ENCODE assay signal across 34 cellular contexts in the genomic region with DNA sequence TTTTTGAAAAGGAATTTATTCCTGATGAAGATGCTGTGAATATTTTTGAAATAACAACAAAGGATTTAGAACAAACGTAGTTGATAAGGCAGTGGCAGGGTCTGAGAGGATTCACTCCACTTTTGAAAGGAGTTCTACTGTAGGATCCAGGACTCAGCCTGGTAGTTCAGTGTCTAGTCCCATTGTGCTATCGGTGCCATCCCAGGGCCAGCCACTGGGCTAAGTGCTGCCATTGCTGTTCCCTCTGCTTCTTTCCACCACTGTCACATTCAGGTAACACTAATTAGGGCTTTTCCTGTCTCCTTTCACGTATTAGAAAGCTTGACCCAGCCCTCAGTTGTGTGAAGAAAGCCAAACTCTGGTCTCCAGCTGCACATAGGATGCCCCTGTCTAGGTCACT.
"Had no signal": no experiment of that assay in that cellular context is flagged by ENCODE, and none has a peak within 500 bp of the region (broad histone marks: within the 10 kb centered on the region; RNA-seq: fewer than 3 reads in every experiment).

No MANE protein-coding gene starts in this region.

- H3K27me3 ChIP-seq: adrenal gland, brain microvascular endothelial cell, breast epithelium had no signal

- H3K27me3 Mint-ChIP-seq: activated CD4-positive, alpha-beta memory T cell treated with anti-CD3 and anti-CD28 coated beads, Interleukin-2, amount 10 ng/mL, durations not matched to agents 7 days and 5 days; activated CD4-positive, alpha-beta T cell treated with anti-CD3 and anti-CD28 coated beads, Interleukin-2, amount 10 ng/mL, durations not matched to agents 7 days and 5 days; activated CD8-positive, alpha-beta memory T cell treated with anti-CD3 and anti-CD28 coated beads, Interleukin-2, amount 10 ng/mL, durations not matched to agents 7 days and 5 days; activated naive CD4-positive, alpha-beta T cell treated with anti-CD3 and anti-CD28 coated beads, Interleukin-2, amount 10 ng/mL, durations not matched to agents 7 days and 5 days; activated naive CD4-positive, alpha-beta T cell treated with anti-CD3 and anti-CD28 coated beads, Interleukin-2, amount 50 U/mL, for 24 hours; activated T-cell treated with anti-CD3 and anti-CD28 coated beads, Interleukin-2, amount 50 U/mL, for 24 hours had no signal

- H3K27ac ChIP-seq: adrenal gland, body of pancreas, brain microvascular endothelial cell, breast epithelium, VCaP had no signal

- ATAC-seq: activated CD4-positive, alpha-beta T cell treated with anti-CD3 and anti-CD28 coated beads for 36 hours; activated CD4-positive, CD25-positive, alpha-beta regulatory T cell treated with anti-CD3 and anti-CD28 coated beads, Interleukin-2, amount 50 U/mL, for 24 hours; activated CD8-positive, alpha-beta memory T cell treated with anti-CD3 and anti-CD28 coated beads, Interleukin-2, amount 10 ng/mL, durations not matched to agents 7 days and 5 days; activated CD8-positive, alpha-beta T cell treated with anti-CD3 and anti-CD28 coated beads, Interleukin-2, amount 10 ng/mL, durations not matched to agents 7 days and 5 days; body of pancreas had no signal

- H3K4me1 ChIP-seq: adrenal gland, body of pancreas, breast epithelium had no signal

- H3K9me3 ChIP-seq: adrenal gland, body of pancreas, breast epithelium had no signal

- H3K4me3 ChIP-seq: adrenal gland, body of pancreas, breast epithelium had no signal

- H3K4me1 Mint-ChIP-seq: activated CD4-positive, alpha-beta memory T cell treated with anti-CD3 and anti-CD28 coated beads, Interleukin-2, amount 10 ng/mL, durations not matched to agents 7 days and 5 days; activated CD4-positive, alpha-beta T cell treated with anti-CD3 and anti-CD28 coated beads for 36 hours; activated CD4-positive, alpha-beta T cell treated with anti-CD3 and anti-CD28 coated beads, Interleukin-2, amount 10 ng/mL, durations not matched to agents 7 days and 5 days; activated CD8-positive, alpha-beta memory T cell treated with anti-CD3 and anti-CD28 coated beads, Interleukin-2, amount 10 ng/mL, durations not matched to agents 7 days and 5 days; activated naive CD4-positive, alpha-beta T cell treated with anti-CD3 and anti-CD28 coated beads, Interleukin-2, amount 10 ng/mL, durations not matched to agents 7 days and 5 days; activated naive CD4-positive, alpha-beta T cell treated with anti-CD3 and anti-CD28 coated beads, Interleukin-2, amount 50 U/mL, for 24 hours had no signal

- DNase-seq: activated CD4-positive, alpha-beta memory T cell treated with anti-CD3 and anti-CD28 coated beads, Interleukin-2, amount 10 ng/mL, durations not matched to agents 7 days and 5 days; activated CD4-positive, alpha-beta T cell treated with anti-CD3 and anti-CD28 coated beads for 1 hour; activated CD4-positive, alpha-beta T cell treated with anti-CD3 and anti-CD28 coated beads for 36 hours; activated CD4-positive, alpha-beta T cell treated with anti-CD3 and anti-CD28 coated beads for 48 hours; activated CD4-positive, alpha-beta T cell treated with anti-CD3 and anti-CD28 coated beads, Interleukin-2, amount 10 ng/mL, durations not matched to agents 7 days and 5 days; activated CD4-positive, alpha-beta T cell treated with anti-CD3 and anti-CD28 coated beads, Interleukin-2, amount 50 U/mL, for 48 hours; activated CD4-positive, CD25-positive, alpha-beta regulatory T cell; activated CD8-positive, alpha-beta memory T cell treated with anti-CD3 and anti-CD28 coated beads for 24 hours; activated CD8-positive, alpha-beta memory T cell treated with anti-CD3 and anti-CD28 coated beads, Interleukin-2, amount 10 ng/mL, durations not matched to agents 7 days and 5 days; activated CD8-positive, alpha-beta memory T cell treated with anti-CD3 and anti-CD28 coated beads, Interleukin-2, amount 50 U/mL, for 48 hours; activated CD8-positive, alpha-beta T cell treated with anti-CD3 and anti-CD28 coated beads, Interleukin-2, amount 10 ng/mL, durations not matched to agents 7 days and 5 days; activated effector memory CD4-positive, alpha-beta T cell treated with Interleukin-2 at 50 U/mL for 16 hours; activated gamma-delta T cell; activated naive CD4-positive, alpha-beta T cell treated with anti-CD3 and anti-CD28 coated beads, Interleukin-2, amount 10 ng/mL, durations not matched to agents 7 days and 5 days; activated naive CD4-positive, alpha-beta T cell treated with Interleukin-2 at 50 U/mL for 16 hours; activated T-cell treated with anti-CD3 and anti-CD28 coated beads, Interleukin-2, amount 50 U/mL, for 24 hours; activated T-cell treated with anti-CD3 and anti-CD28 coated beads, Interleukin-2, amount 50 U/mL, for 48 hours; adrenal gland; amniotic stem cell; aorta; body of pancreas; brain microvascular endothelial cell; central memory CD4-positive, alpha-beta T cell; T-helper 1 cell; T-helper 2 cell; T-helper 9 cell had no signal

- H3K27ac Mint-ChIP-seq: activated CD4-positive, alpha-beta memory T cell treated with anti-CD3 and anti-CD28 coated beads, Interleukin-2, amount 10 ng/mL, durations not matched to agents 7 days and 5 days; activated CD4-positive, alpha-beta T cell treated with anti-CD3 and anti-CD28 coated beads for 36 hours; activated CD4-positive, alpha-beta T cell treated with anti-CD3 and anti-CD28 coated beads, Interleukin-2, amount 10 ng/mL, durations not matched to agents 7 days and 5 days; activated CD8-positive, alpha-beta memory T cell treated with anti-CD3 and anti-CD28 coated beads, Interleukin-2, amount 10 ng/mL, durations not matched to agents 7 days and 5 days; activated CD8-positive, alpha-beta T cell treated with anti-CD3 and anti-CD28 coated beads, Interleukin-2, amount 10 ng/mL, durations not matched to agents 7 days and 5 days; activated naive CD4-positive, alpha-beta T cell treated with anti-CD3 and anti-CD28 coated beads, Interleukin-2, amount 10 ng/mL, durations not matched to agents 7 days and 5 days; activated naive CD4-positive, alpha-beta T cell treated with anti-CD3 and anti-CD28 coated beads, Interleukin-2, amount 50 U/mL, for 24 hours; activated naive CD8-positive, alpha-beta T cell; activated T-cell treated with anti-CD3 and anti-CD28 coated beads, Interleukin-2, amount 50 U/mL, for 24 hours; activated T-helper 2 cell treated with anti-CD3 and anti-CD28 coated beads, Interferon-gamma antibody, Interleukin-2, Interleukin-4, amounts not matched to agents 10 μg/mL and 5 μg/mL and 100 μg/mL, durations not matched to agents 14 hours and 24 hours and 36 hours; T-helper 1 cell treated with Interleukin-12 subunit alpha and Interleukin-12 subunit beta and Interleukin-4 antibody, amounts not matched to agents 30 μg/mL and 1 μg/mL, for 36 hours; T-helper 2 cell treated with Interferon-gamma antibody and Interleukin-4, amounts not matched to agents 5 μg/mL and 100 μg/mL, for 36 hours had no signal

- H3K9me3 Mint-ChIP-seq: activated CD4-positive, alpha-beta memory T cell treated with anti-CD3 and anti-CD28 coated beads, Interleukin-2, amount 10 ng/mL, durations not matched to agents 7 days and 5 days; activated CD4-positive, alpha-beta T cell treated with anti-CD3 and anti-CD28 coated beads, Interleukin-2, amount 10 ng/mL, durations not matched to agents 7 days and 5 days; activated naive CD4-positive, alpha-beta T cell treated with anti-CD3 and anti-CD28 coated beads, Interleukin-2, amount 10 ng/mL, durations not matched to agents 7 days and 5 days; activated naive CD4-positive, alpha-beta T cell treated with anti-CD3 and anti-CD28 coated beads, Interleukin-2, amount 50 U/mL, for 24 hours; activated T-cell treated with anti-CD3 and anti-CD28 coated beads, Interleukin-2, amount 50 U/mL, for 24 hours; activated T-helper 2 cell treated with anti-CD3 and anti-CD28 coated beads, Interferon-gamma antibody, Interleukin-2, Interleukin-4, amounts not matched to agents 10 μg/mL and 5 μg/mL and 100 μg/mL, durations not matched to agents 14 hours and 24 hours and 36 hours; T-helper 1 cell treated with Interleukin-12 subunit alpha and Interleukin-12 subunit beta and Interleukin-4 antibody, amounts not matched to agents 30 μg/mL and 1 μg/mL, for 36 hours; T-helper 2 cell treated with Interferon-gamma antibody and Interleukin-4, amounts not matched to agents 5 μg/mL and 100 μg/mL, for 36 hours had no signal

- H3K4me3 Mint-ChIP-seq: activated CD4-positive, alpha-beta memory T cell treated with anti-CD3 and anti-CD28 coated beads, Interleukin-2, amount 10 ng/mL, durations not matched to agents 7 days and 5 days; activated CD4-positive, alpha-beta T cell treated with anti-CD3 and anti-CD28 coated beads for 36 hours; activated CD4-positive, alpha-beta T cell treated with anti-CD3 and anti-CD28 coated beads, Interleukin-2, amount 10 ng/mL, durations not matched to agents 7 days and 5 days; activated CD8-positive, alpha-beta memory T cell treated with anti-CD3 and anti-CD28 coated beads, Interleukin-2, amount 10 ng/mL, durations not matched to agents 7 days and 5 days; activated CD8-positive, alpha-beta T cell treated with anti-CD3 and anti-CD28 coated beads, Interleukin-2, amount 10 ng/mL, durations not matched to agents 7 days and 5 days; activated naive CD4-positive, alpha-beta T cell treated with anti-CD3 and anti-CD28 coated beads, Interleukin-2, amount 10 ng/mL, durations not matched to agents 7 days and 5 days; activated naive CD4-positive, alpha-beta T cell treated with anti-CD3 and anti-CD28 coated beads, Interleukin-2, amount 50 U/mL, for 24 hours; activated naive CD8-positive, alpha-beta T cell; activated T-cell treated with anti-CD3 and anti-CD28 coated beads, Interleukin-2, amount 50 U/mL, for 24 hours; T-helper 1 cell treated with Interleukin-12 subunit alpha and Interleukin-12 subunit beta and Interleukin-4 antibody, amounts not matched to agents 30 μg/mL and 1 μg/mL, for 36 hours; T-helper 2 cell treated with Interferon-gamma antibody and Interleukin-4, amounts not matched to agents 5 μg/mL and 100 μg/mL, for 36 hours had no signal

- H3K36me3 ChIP-seq: adrenal gland, brain microvascular endothelial cell, breast epithelium had no signal

- H3K36me3 Mint-ChIP-seq: activated CD8-positive, alpha-beta memory T cell treated with anti-CD3 and anti-CD28 coated beads, Interleukin-2, amount 10 ng/mL, durations not matched to agents 7 days and 5 days; activated naive CD4-positive, alpha-beta T cell treated with anti-CD3 and anti-CD28 coated beads, Interleukin-2, amount 10 ng/mL, durations not matched to agents 7 days and 5 days; activated naive CD4-positive, alpha-beta T cell treated with anti-CD3 and anti-CD28 coated beads, Interleukin-2, amount 50 U/mL, for 24 hours; activated naive CD8-positive, alpha-beta T cell had no signal
